26 cellular contexts compared by ENCODE assay signal in genomic region chr15:51181905-51182304, GRCh38.
"Had no signal": no experiment of that assay in that cellular context is flagged by ENCODE, and none has a peak within 500 bp of the region (broad histone marks: within the 10 kb centered on the region; RNA-seq: fewer than 3 reads in every experiment).

No MANE protein-coding gene starts in this region.

- H3K9me3 Mint-ChIP-seq: dendritic cell treated with granulocyte-macrophage colony-stimulating factor and Interleukin-4, amounts not matched to agents 40 ng/mL and 50 ng/mL, for 4 days; endodermal cell; natural killer cell had no signal

- H3K4me2 ChIP-seq: hepatocyte, smooth muscle cell had no signal

- H3K36me3 Mint-ChIP-seq: memory B cell, natural killer cell had no signal

- H2AFZ ChIP-seq: hepatocyte had no signal

- H3K4me3 ChIP-seq: colonic mucosa, gastroesophageal sphincter, heart left ventricle, hepatocyte, left lung, lower lobe of right lung, pancreas, smooth muscle cell, stomach, thyroid gland had no signal

- H3K4me3 Mint-ChIP-seq: dendritic cell treated with granulocyte-macrophage colony-stimulating factor and Interleukin-4, amounts not matched to agents 40 ng/mL and 50 ng/mL, for 4 days; endodermal cell; memory B cell; natural killer cell had no signal

- DNase-seq: colonic mucosa; effector CD8-positive, alpha-beta T cell; endodermal cell; foreskin keratinocyte; kidney; left lung; lower lobe of right lung; natural killer cell; occipital lobe; pancreas; retina; stimulated activated CD4-positive, alpha-beta T cell treated with anti-CD3 and anti-CD28 coated beads, Interleukin-12 subunit alpha, Interleukin-12 subunit beta, amount 100 ng/mL, for 4 hours; stimulated activated CD4-positive, alpha-beta T cell treated with anti-CD3 and anti-CD28 coated beads, Interleukin-1b, Interleukin-23, amount 100 ng/mL, for 48 hours; stimulated activated CD4-positive, alpha-beta T cell treated with anti-CD3 and anti-CD28 coated beads, Interleukin-4, amount 100 ng/mL, for 1 hour; stimulated activated CD8-positive, alpha-beta memory T cell treated with anti-CD3 and anti-CD28 coated beads, Interleukin-4, amount 100 ng/mL, for 48 hours; stimulated activated naive CD4-positive, alpha-beta T cell treated with Interleukin-2 at 50 U/mL for 16 hours; stomach; thyroid gland; trophoblast cell had no signal

- H3K79me2 ChIP-seq: hepatocyte had no signal

- H3K27me3 ChIP-seq: colonic mucosa, gastroesophageal sphincter, heart left ventricle, hepatocyte, left lung, pancreas, stomach, thyroid gland had no signal

- H3K27ac ChIP-seq: colonic mucosa, epithelial cell of prostate, foreskin keratinocyte, gastroesophageal sphincter, heart left ventricle, hepatocyte, left lung, lower lobe of right lung, pancreas, stomach, thyroid gland had no signal

- H3K4me1 Mint-ChIP-seq: endodermal cell, memory B cell, natural killer cell had no signal

- H3K27ac Mint-ChIP-seq: dendritic cell treated with granulocyte-macrophage colony-stimulating factor and Interleukin-4, amounts not matched to agents 40 ng/mL and 50 ng/mL, for 4 days; endodermal cell; memory B cell; natural killer cell had no signal

- H3K36me3 ChIP-seq: colonic mucosa, gastroesophageal sphincter, heart left ventricle, left lung, lower lobe of right lung, pancreas, stomach, thyroid gland had no signal

- H3K9me3 ChIP-seq: colonic mucosa, gastroesophageal sphincter, heart left ventricle, left lung, lower lobe of right lung, pancreas, stomach, thyroid gland had no signal

- H3K4me1 ChIP-seq: foreskin keratinocyte, lower lobe of right lung, pancreas, thyroid gland had no signal
